In genomic region chr4:148354186-148354585, GRCh38 we compare ENCODE assay signal across 29 cellular contexts.
"Had no signal": no experiment of that assay in that cellular context is flagged by ENCODE, and none has a peak within 500 bp of the region (broad histone marks: within the 10 kb centered on the region; RNA-seq: fewer than 3 reads in every experiment).

No MANE protein-coding gene starts in this region.

- DNase-seq: activated B cell treated with CpG ODN at 0.5 μM for 24 hours; activated CD4-positive, alpha-beta memory T cell treated with anti-CD3 and anti-CD28 coated beads for 36 hours; activated CD4-positive, alpha-beta T cell treated with anti-CD3 and anti-CD28 coated beads for 4 hours; activated CD4-positive, alpha-beta T cell treated with anti-CD3 and anti-CD28 coated beads, Interleukin-2, amount 10 ng/mL, durations not matched to agents 24 days and 14 days; activated CD4-positive, alpha-beta T cell treated with anti-CD3 and anti-CD28 coated beads, Interleukin-2, amount 50 U/mL, for 1 hour; activated CD4-positive, alpha-beta T cell treated with anti-CD3 and anti-CD28 coated beads, Interleukin-2, amount 50 U/mL, for 4 hours; activated CD4-positive, CD25-positive, alpha-beta regulatory T cell treated with anti-CD3 and anti-CD28 coated beads, Interleukin-2, amount 50 U/mL, for 72 hours; activated CD8-positive, alpha-beta memory T cell treated with anti-CD3 and anti-CD28 coated beads, Interleukin-2, amount 50 U/mL, for 4 hours; activated CD8-positive, alpha-beta T cell treated with anti-CD3 and anti-CD28 coated beads for 36 hours; activated effector memory CD4-positive, alpha-beta T cell treated with anti-CD3 and anti-CD28 coated beads, Interleukin-2, amount 50 U/mL, for 16 hours; activated gamma-delta T cell treated with Interleukin-2 at 50 U/mL for 16 hours; activated naive CD4-positive, alpha-beta T cell; activated naive CD4-positive, alpha-beta T cell treated with anti-CD3 and anti-CD28 coated beads for 36 hours; activated naive CD4-positive, alpha-beta T cell treated with anti-CD3 and anti-CD28 coated beads, Interleukin-2, amount 50 U/mL, for 16 hours; activated naive CD8-positive, alpha-beta T cell treated with anti-CD3 and anti-CD28 coated beads for 36 hours; activated T-cell treated with anti-CD3 and anti-CD28 coated beads for 4 hours; activated T-cell treated with anti-CD3 and anti-CD28 coated beads, Interleukin-2, amount 50 U/mL, for 1 hour; activated T-cell treated with anti-CD3 and anti-CD28 coated beads, Interleukin-2, amount 50 U/mL, for 4 hours; activated T-cell treated with anti-CD3 and anti-CD28 coated beads, Interleukin-2, amount 50 U/mL, for 72 hours; adrenal gland; amniotic stem cell; aorta; body of pancreas; brain microvascular endothelial cell; central memory CD4-positive, alpha-beta T cell; SW 1271; T-cell; T-helper 2 cell; T-helper 9 cell had no signal
